13 cellular contexts compared by ENCODE assay signal in the genomic region with DNA sequence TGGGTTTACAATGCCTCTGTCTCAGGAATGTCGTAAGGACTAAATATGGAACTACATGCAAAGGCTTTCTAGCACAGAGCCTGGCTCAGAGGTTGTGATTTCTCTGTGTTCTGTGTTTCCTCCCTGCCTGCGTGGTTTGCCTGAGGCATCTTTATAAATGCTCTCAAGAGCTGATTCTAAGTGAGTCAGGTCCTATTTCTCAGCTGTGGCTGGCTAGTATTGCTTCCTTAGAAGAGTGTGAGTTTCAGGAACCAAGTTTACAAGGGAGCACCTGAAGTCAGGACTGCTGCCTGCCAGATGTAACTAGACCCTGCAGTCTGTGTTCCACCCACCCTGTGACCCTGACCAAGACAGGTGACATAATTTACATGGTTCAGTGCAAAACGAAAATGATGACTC. TPM values are rescaled to one million over a fixed set of nuclear protein-coding genes. Genes with fewer than 3 reads are reported as not detected.
DNase-seq lines count a peak whose midpoint lies in the region; ATAC-seq and TF ChIP-seq lines count a peak whose summit lies in the region.
"Had no signal": no experiment of that assay in that cellular context is flagged by ENCODE, and none has a peak within 500 bp of the region (broad histone marks: within the 10 kb centered on the region; RNA-seq: fewer than 3 reads in every experiment).

No MANE protein-coding gene starts in this region.

- no peak for DNase-seq in activated CD8-positive, alpha-beta T cell treated with anti-CD3 and anti-CD28 coated beads for 36 hours
- no peak for DNase-seq in activated CD8-positive, alpha-beta T cell treated with anti-CD3 and anti-CD28 coated beads, Interleukin-2, amount 10 ng/mL, durations not matched to agents 7 days and 5 days
- DNase-seq in MV-4-11 (lab: John Stamatoyannopoulos, UW) (peak; percentile 60), coronary artery (ENCODE audit: low spot score) (peak; percentile 40), GM19240 (ENCODE audit: insufficient read length, low spot score) (no peak), NCI-H2081 (lab: John Stamatoyannopoulos, UW) (no peak), MG63 (no peak)
- no peak for DNase-seq in stimulated activated naive B cell treated with anti-CD40 and anti-IgM and Interleukin-4, amounts not matched to agents 10 μg/mL and 1 μg/mL and 100 μg/mL, for 72 hours
- DNase-seq: activated CD4-positive, alpha-beta T cell treated with anti-CD3 and anti-CD28 coated beads, Interleukin-2, amount 10 ng/mL, durations not matched to agents 24 days and 14 days; stimulated activated CD4-positive, alpha-beta T cell treated with anti-CD3 and anti-CD28 coated beads, Interleukin-15, amount 100 ng/mL, for 24 hours had no signal

- H3K9me3 ChIP-seq in MG63: no peaks in the 10 kb centered on the region

- POLR2A ChIA-PET in activated CD8-positive, alpha-beta T cell treated with anti-CD3 and anti-CD28 coated beads for 36 hours (lab: Charles Lee): no interaction called here
- POLR2A ChIA-PET in activated CD8-positive, alpha-beta T cell treated with anti-CD3 and anti-CD28 coated beads, Interleukin-2, amount 10 ng/mL, durations not matched to agents 7 days and 5 days (lab: Charles Lee): interaction anchor here (1.0 kb wide), 1 partner anchor 27 kb away, joined by 3 read pairs; no protein-coding TSS in a partner anchor

- no peaks in the 10 kb centered on the region for H3K9me3 Mint-ChIP-seq in activated CD8-positive, alpha-beta T cell treated with anti-CD3 and anti-CD28 coated beads for 36 hours
- no peaks in the 10 kb centered on the region for H3K9me3 Mint-ChIP-seq in activated CD8-positive, alpha-beta T cell treated with anti-CD3 and anti-CD28 coated beads, Interleukin-2, amount 10 ng/mL, durations not matched to agents 7 days and 5 days (ENCODE audit: insufficient read depth)
- no peaks in the 10 kb centered on the region for H3K9me3 Mint-ChIP-seq in stimulated activated naive B cell treated with anti-CD40 and anti-IgM and Interleukin-4, amounts not matched to agents 10 μg/mL and 1 μg/mL and 100 μg/mL, for 72 hours
- H3K9me3 Mint-ChIP-seq: activated CD4-positive, alpha-beta T cell treated with anti-CD3 and anti-CD28 coated beads, Interleukin-2, amount 10 ng/mL, durations not matched to agents 24 days and 14 days had no signal

- peak; percentile 51 for ATAC-seq in activated CD8-positive, alpha-beta T cell treated with anti-CD3 and anti-CD28 coated beads for 36 hours
- no peak for ATAC-seq in activated CD8-positive, alpha-beta T cell treated with anti-CD3 and anti-CD28 coated beads, Interleukin-2, amount 10 ng/mL, durations not matched to agents 7 days and 5 days
- peak; percentile 83 to 88 for ATAC-seq in stimulated activated naive B cell treated with anti-CD40 and anti-IgM and Interleukin-4, amounts not matched to agents 10 μg/mL and 1 μg/mL and 100 μg/mL, for 72 hours (replicated peaks)

- H3K4me3 ChIP-seq in coronary artery (no peak overlapping the region), MG63 (no peak overlapping the region)
- H3K4me3 ChIP-seq: SK-N-MC had no signal

- peaks cover 13% of the 10 kb centered on the region for H3K4me1 Mint-ChIP-seq in activated CD8-positive, alpha-beta T cell treated with anti-CD3 and anti-CD28 coated beads for 36 hours (ENCODE audit: low read depth)
- H3K4me1 Mint-ChIP-seq in activated CD8-positive, alpha-beta T cell treated with anti-CD3 and anti-CD28 coated beads, Interleukin-2, amount 10 ng/mL, durations not matched to agents 7 days and 5 days (ENCODE audit: low read depth): peaks cover 34% of the 10 kb centered on the region
- peaks cover 19 to 33% of the 10 kb centered on the region in 2 donors for H3K4me1 Mint-ChIP-seq in stimulated activated naive B cell treated with anti-CD40 and anti-IgM and Interleukin-4, amounts not matched to agents 10 μg/mL and 1 μg/mL and 100 μg/mL, for 72 hours

- no peak overlapping the region for H3K4me3 Mint-ChIP-seq in activated CD8-positive, alpha-beta T cell treated with anti-CD3 and anti-CD28 coated beads for 36 hours
- H3K4me3 Mint-ChIP-seq in activated CD8-positive, alpha-beta T cell treated with anti-CD3 and anti-CD28 coated beads, Interleukin-2, amount 10 ng/mL, durations not matched to agents 7 days and 5 days: no peak overlapping the region
- peak overlapping the region; percentile 53 to 62 for H3K4me3 Mint-ChIP-seq in stimulated activated naive B cell treated with anti-CD40 and anti-IgM and Interleukin-4, amounts not matched to agents 10 μg/mL and 1 μg/mL and 100 μg/mL, for 72 hours
- H3K4me3 Mint-ChIP-seq: activated CD4-positive, alpha-beta T cell treated with anti-CD3 and anti-CD28 coated beads, Interleukin-2, amount 10 ng/mL, durations not matched to agents 24 days and 14 days had no signal

- H3K27ac ChIP-seq in coronary artery: no peak overlapping the region
- H3K27ac ChIP-seq: SK-N-MC had no signal

- TF ChIP-seq CTCF in activated CD8-positive, alpha-beta T cell treated with anti-CD3 and anti-CD28 coated beads for 36 hours (IDR thresholded peaks at IDR 0.05): no peak
- no peak for TF ChIP-seq CTCF in coronary artery (IDR thresholded peaks at IDR 0.05)

- peaks cover 2% of the 10 kb centered on the region for H3K27me3 Mint-ChIP-seq in activated CD8-positive, alpha-beta T cell treated with anti-CD3 and anti-CD28 coated beads for 36 hours
- peaks cover 18% of the 10 kb centered on the region for H3K27me3 Mint-ChIP-seq in activated CD8-positive, alpha-beta T cell treated with anti-CD3 and anti-CD28 coated beads, Interleukin-2, amount 10 ng/mL, durations not matched to agents 7 days and 5 days (ENCODE audit: low read depth)
- H3K27me3 Mint-ChIP-seq in stimulated activated naive B cell treated with anti-CD40 and anti-IgM and Interleukin-4, amounts not matched to agents 10 μg/mL and 1 μg/mL and 100 μg/mL, for 72 hours: no peaks in the 10 kb centered on the region

- CTCF ChIA-PET in activated CD8-positive, alpha-beta T cell treated with anti-CD3 and anti-CD28 coated beads for 36 hours (lab: Charles Lee): interaction anchor here (0.9 to 3.4 kb wide), 3 partner anchors 10 to 171 kb away, joined by 3 to 26 read pairs (median 12); no protein-coding TSS in a partner anchor
- CTCF ChIA-PET in activated CD8-positive, alpha-beta T cell treated with anti-CD3 and anti-CD28 coated beads, Interleukin-2, amount 10 ng/mL, durations not matched to agents 7 days and 5 days (lab: Charles Lee): interaction anchor here (1.3 to 5.6 kb wide), 4 partner anchors 10 to 27 kb away, joined by 3 to 54 read pairs (median 12); a partner anchor contains a TSS

- intact Hi-C loops in activated CD8-positive, alpha-beta T cell treated with anti-CD3 and anti-CD28 coated beads for 36 hours (cut with micrococcal nuclease): no loop called here

- H3K27me3 ChIP-seq in MG63: no peaks in the 10 kb centered on the region

- no peaks in the 10 kb centered on the region for H3K36me3 ChIP-seq in MG63

- H3K36me3 Mint-ChIP-seq in activated CD8-positive, alpha-beta T cell treated with anti-CD3 and anti-CD28 coated beads for 36 hours (ENCODE audit: low read depth): no peaks in the 10 kb centered on the region
- H3K36me3 Mint-ChIP-seq in activated CD8-positive, alpha-beta T cell treated with anti-CD3 and anti-CD28 coated beads, Interleukin-2, amount 10 ng/mL, durations not matched to agents 7 days and 5 days (ENCODE audit: low read depth): no peaks in the 10 kb centered on the region
- H3K36me3 Mint-ChIP-seq in stimulated activated naive B cell treated with anti-CD40 and anti-IgM and Interleukin-4, amounts not matched to agents 10 μg/mL and 1 μg/mL and 100 μg/mL, for 72 hours: no peaks in the 10 kb centered on the region

- H3K27ac Mint-ChIP-seq in activated CD8-positive, alpha-beta T cell treated with anti-CD3 and anti-CD28 coated beads for 36 hours: no peak overlapping the region
- H3K27ac Mint-ChIP-seq in activated CD8-positive, alpha-beta T cell treated with anti-CD3 and anti-CD28 coated beads, Interleukin-2, amount 10 ng/mL, durations not matched to agents 7 days and 5 days: no peak overlapping the region
- H3K27ac Mint-ChIP-seq in stimulated activated naive B cell treated with anti-CD40 and anti-IgM and Interleukin-4, amounts not matched to agents 10 μg/mL and 1 μg/mL and 100 μg/mL, for 72 hours: peak overlapping the region; percentile 90
- H3K27ac Mint-ChIP-seq: activated CD4-positive, alpha-beta T cell treated with anti-CD3 and anti-CD28 coated beads, Interleukin-2, amount 10 ng/mL, durations not matched to agents 24 days and 14 days had no signal

RNA-seq across cellular contexts. Expression of a gene that starts 8.0 kb away (rescaled TPM):
- not detected for total RNA-seq in activated CD8-positive, alpha-beta T cell treated with anti-CD3 and anti-CD28 coated beads for 36 hours
- not detected for total RNA-seq in activated CD8-positive, alpha-beta T cell treated with anti-CD3 and anti-CD28 coated beads, Interleukin-2, amount 10 ng/mL, durations not matched to agents 7 days and 5 days
- not detected in 2 replicates for total RNA-seq in MG63 (2014; rRNA removed; shearing (Covaris generic); ENCODE audit: low replicate concordance)
- total RNA-seq: glomerular endothelial cell, lower leg skin had no signal

RNA-seq across cellular contexts. Expression of a gene that starts 14.7 kb away (rescaled TPM):
- total RNA-seq in activated CD8-positive, alpha-beta T cell treated with anti-CD3 and anti-CD28 coated beads for 36 hours: not detected
- total RNA-seq in activated CD8-positive, alpha-beta T cell treated with anti-CD3 and anti-CD28 coated beads, Interleukin-2, amount 10 ng/mL, durations not matched to agents 7 days and 5 days: not detected
- not detected in 2 replicates for total RNA-seq in MG63 (2014; rRNA removed; shearing (Covaris generic); ENCODE audit: low replicate concordance)
- total RNA-seq: activated CD4-positive, alpha-beta T cell treated with anti-CD3 and anti-CD28 coated beads, Interleukin-2, amount 10 ng/mL, durations not matched to agents 24 days and 14 days; glomerular endothelial cell had no signal

RNA-seq across cellular contexts. Expression of a gene that starts 51.8 kb away (rescaled TPM):
- total RNA-seq in activated CD8-positive, alpha-beta T cell treated with anti-CD3 and anti-CD28 coated beads for 36 hours: not detected
- total RNA-seq in activated CD8-positive, alpha-beta T cell treated with anti-CD3 and anti-CD28 coated beads, Interleukin-2, amount 10 ng/mL, durations not matched to agents 7 days and 5 days: not detected
- total RNA-seq in MG63 (2014; rRNA removed; shearing (Covaris generic); ENCODE audit: low replicate concordance): not detected in 2 replicates
- total RNA-seq: activated CD4-positive, alpha-beta T cell treated with anti-CD3 and anti-CD28 coated beads, Interleukin-2, amount 10 ng/mL, durations not matched to agents 24 days and 14 days; lower leg skin had no signal

Comparison
In these comparisons a context has a peak if more than half of its experiments do, and no peak if none do; other contexts are left out.
1. DNase-seq: peak in MV-4-11 (single experiment) and coronary artery (single experiment); none in activated CD8-positive, alpha-beta T cell treated with anti-CD3 and anti-CD28 coated beads for 36 hours (single experiment), activated CD8-positive, alpha-beta T cell treated with anti-CD3 and anti-CD28 coated beads, Interleukin-2, amount 10 ng/mL, durations not matched to agents 7 days and 5 days (single experiment), stimulated activated naive B cell treated with anti-CD40 and anti-IgM and Interleukin-4, amounts not matched to agents 10 μg/mL and 1 μg/mL and 100 μg/mL, for 72 hours (single experiment), GM19240 (single experiment), NCI-H2081 (0 of 2) and MG63 (single experiment).
2. H3K4me3 Mint-ChIP-seq: peak in stimulated activated naive B cell treated with anti-CD40 and anti-IgM and Interleukin-4, amounts not matched to agents 10 μg/mL and 1 μg/mL and 100 μg/mL, for 72 hours (2 of 2); none in activated CD8-positive, alpha-beta T cell treated with anti-CD3 and anti-CD28 coated beads for 36 hours (single experiment) and activated CD8-positive, alpha-beta T cell treated with anti-CD3 and anti-CD28 coated beads, Interleukin-2, amount 10 ng/mL, durations not matched to agents 7 days and 5 days (single experiment).